Comparison of ENCODE assay signal across 7 cellular contexts in genomic region chr10:29308142-29308541, GRCh38. TPM values are rescaled to one million over a fixed set of nuclear protein-coding genes. Genes with fewer than 3 reads are reported as not detected.
"Had no signal": no experiment of that assay in that cellular context is flagged by ENCODE, and none has a peak within 500 bp of the region (broad histone marks: within the 10 kb centered on the region; RNA-seq: fewer than 3 reads in every experiment).

No MANE protein-coding gene starts in this region.

RNA-seq across cellular contexts. Expression of gene LYZL1, which starts 19.3 kb away (rescaled TPM):
- total RNA-seq: GM23248, GM23338, H1, H4, H7, H9, HFFc6 had no signal
- polyA plus RNA-seq: GM23248, GM23338, H1 had no signal
